Comparison of ENCODE assay signal across 8 cellular contexts in the genomic region with DNA sequence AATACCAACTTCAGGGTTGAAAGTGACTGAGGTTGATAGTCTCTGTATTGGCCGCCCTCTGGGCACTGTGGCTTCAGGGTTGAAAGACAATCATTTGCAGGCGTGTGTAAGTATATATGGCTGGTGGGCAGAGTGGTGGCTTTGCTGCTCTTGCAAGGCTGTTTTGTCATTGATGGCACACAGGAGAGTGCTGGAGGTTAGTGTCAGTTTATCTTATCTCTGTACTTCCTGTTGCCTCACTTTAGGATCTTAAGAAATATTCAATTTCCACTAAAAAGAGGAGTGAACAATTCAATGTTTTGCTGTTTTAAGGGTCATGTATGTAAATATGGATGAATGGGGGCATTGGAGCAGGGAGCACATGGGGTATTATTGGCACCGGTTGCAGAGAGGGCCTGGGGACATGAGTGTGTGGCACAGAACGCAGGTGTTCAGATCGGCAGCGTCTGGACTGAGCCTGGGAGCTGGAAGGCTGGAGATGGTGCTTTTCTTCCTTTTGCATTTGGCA. TPM values are rescaled to one million over a fixed set of nuclear protein-coding genes. Genes with fewer than 3 reads are reported as not detected.
DNase-seq lines count a peak whose midpoint lies in the region; ATAC-seq and TF ChIP-seq lines count a peak whose summit lies in the region.

No MANE protein-coding gene starts in this region.

- no peaks in the 10 kb centered on the region for H3F3A ChIP-seq in PC-9 (ENCODE audit: insufficient read depth, low read depth)

- H3K9me3 Mint-ChIP-seq in effector memory CD8-positive, alpha-beta T cell = no peaks in the 10 kb centered on the region

- H3K4me1 Mint-ChIP-seq in effector memory CD8-positive, alpha-beta T cell (ENCODE audit: low read depth in 2 of 2) = peaks cover 71 to 77% of the 10 kb centered on the region in 2 donors

- intact Hi-C loops in aorta (cut with DNase I) (loop anchor here in 1 of 2 donors (10.0 kb wide), 1 partner anchor 89 kb away; no protein-coding TSS in a partner anchor), PC-9 (cut with micrococcal nuclease; ENCODE audit: unreplicated experiment) (no loop called here)

- WGBS in aorta, 2 donors = 71 to 72% methylated on average over 6 of the region's 6 CpGs

- CTCF ChIA-PET in PC-9 (lab: Charles Lee) = no interaction called here

- no peaks in the 10 kb centered on the region for H3K27me3 ChIP-seq in aorta (ENCODE audit: control insufficient read depth in 1 of 2, insufficient read depth in 2 of 2, low read length in 1 of 2)
- no peaks in the 10 kb centered on the region for H3K27me3 ChIP-seq in PC-9 (ENCODE audit: insufficient read depth, low read depth)

- H3K36me3 ChIP-seq in aorta (ENCODE audit: control insufficient read depth in 1 of 2, insufficient read depth in 2 of 2, low read length in 1 of 2) (no peaks in the 10 kb centered on the region), PC-9 (ENCODE audit: low read depth) (no peaks in the 10 kb centered on the region)

- no peak overlapping the region for H2AFZ ChIP-seq in PC-9

- peak; percentile 54 for ATAC-seq in effector memory CD8-positive, alpha-beta T cell (replicated peaks)
- peak; percentile 16 for ATAC-seq in aorta (ENCODE audit: low FRiP score)

- peak; percentile 50 for DNase-seq in stimulated activated CD4-positive, alpha-beta T cell treated with anti-CD3 and anti-CD28 coated beads, Interleukin-15, amount 100 ng/mL, for 24 hours
- DNase-seq in stimulated activated CD4-positive, alpha-beta T cell treated with anti-CD3 and anti-CD28 coated beads, Interleukin-4, amount 100 ng/mL, for 24 hours = no peak
- peak; percentile 56 to 70 for DNase-seq in NOMO-1 (lab: John Stamatoyannopoulos, UW; ENCODE audit: unreplicated experiment in 2 of 2)
- peak in 1 of 3 experiments; percentile 33 for DNase-seq in effector memory CD8-positive, alpha-beta T cell
- DNase-seq in aorta = no peak
- DNase-seq in NCI-H446 (lab: John Stamatoyannopoulos, UW) = no peak
- DNase-seq in retina = no peak
- DNase-seq in PC-9 = no peak

- H4K20me1 ChIP-seq in PC-9 (ENCODE audit: insufficient read depth) = peaks cover 4% of the 10 kb centered on the region; the same call in 1 of the 2 replicates

- H3K4me3 Mint-ChIP-seq in effector memory CD8-positive, alpha-beta T cell = peak overlapping the region; percentile 75 to 77

- H3K27ac Mint-ChIP-seq in effector memory CD8-positive, alpha-beta T cell = peak overlapping the region; percentile 91 to 97

- POLR2A ChIA-PET in PC-9 (lab: Charles Lee; ENCODE audit: unreplicated experiment) = no interaction called here

- H3K4me1 ChIP-seq in aorta (ENCODE audit: control insufficient read depth in 1 of 2, insufficient read depth in 2 of 2, low read length in 2 of 2) (peaks cover 3 to 13% of the 10 kb centered on the region in 2 donors), PC-9 (replicated peaks; ENCODE audit: insufficient read depth) (no peaks in the 10 kb centered on the region)

- no peak overlapping the region for H3K27ac ChIP-seq in aorta (ENCODE audit: low read depth in 1 of 2, low read length in 2 of 2)
- H3K27ac ChIP-seq in PC-9 = no peak overlapping the region

- no peak for TF ChIP-seq CTCF in PC-9 (conservative IDR thresholded peaks at IDR 0.05)

- no peaks in the 10 kb centered on the region for H3K79me2 ChIP-seq in PC-9 (ENCODE audit: low read depth)

- H3K36me3 Mint-ChIP-seq in effector memory CD8-positive, alpha-beta T cell (ENCODE audit: insufficient read depth) = peaks cover 30% of the 10 kb centered on the region

- H3K9me3 ChIP-seq in aorta (ENCODE audit: control insufficient read depth, low read length) (no peaks in the 10 kb centered on the region), PC-9 (ENCODE audit: insufficient read depth, low read depth) (no peaks in the 10 kb centered on the region)

- no peaks in the 10 kb centered on the region for H3K9me2 ChIP-seq in PC-9 (ENCODE audit: insufficient read depth)

- H3K27me3 Mint-ChIP-seq in effector memory CD8-positive, alpha-beta T cell = no peaks in the 10 kb centered on the region

- H3K4me3 ChIP-seq in aorta (ENCODE audit: low read length in 2 of 2) (no peak overlapping the region), PC-9 (no peak overlapping the region)

- no TSS peak for BruUV-seq in PC-9 (replicated peaks; lab: Mats Ljungman, UMichigan)

- no peak overlapping the region for H3K4me2 ChIP-seq in PC-9

RNA-seq across cellular contexts. Expression of a gene that starts 51.5 kb away (rescaled TPM):
- total RNA-seq in aorta (10 to 100 TPM; 38.9 to 44.6 TPM), PC-9 (2021) (26.0 and 30.8 TPM in 2 replicates)
- 10 to 100 TPM; 28.8 to 42.9 TPM for polyA plus RNA-seq in aorta

Comparison
In these comparisons a context has a peak if more than half of its experiments do, and no peak if none do; other contexts are left out.
1. DNase-seq: peak in stimulated activated CD4-positive, alpha-beta T cell treated with anti-CD3 and anti-CD28 coated beads, Interleukin-15, amount 100 ng/mL, for 24 hours (single experiment) and NOMO-1 (2 of 2); none in stimulated activated CD4-positive, alpha-beta T cell treated with anti-CD3 and anti-CD28 coated beads, Interleukin-4, amount 100 ng/mL, for 24 hours (single experiment), aorta (0 of 2), NCI-H446 (0 of 2), retina (single experiment) and PC-9 (0 of 2).